In the genomic region with DNA sequence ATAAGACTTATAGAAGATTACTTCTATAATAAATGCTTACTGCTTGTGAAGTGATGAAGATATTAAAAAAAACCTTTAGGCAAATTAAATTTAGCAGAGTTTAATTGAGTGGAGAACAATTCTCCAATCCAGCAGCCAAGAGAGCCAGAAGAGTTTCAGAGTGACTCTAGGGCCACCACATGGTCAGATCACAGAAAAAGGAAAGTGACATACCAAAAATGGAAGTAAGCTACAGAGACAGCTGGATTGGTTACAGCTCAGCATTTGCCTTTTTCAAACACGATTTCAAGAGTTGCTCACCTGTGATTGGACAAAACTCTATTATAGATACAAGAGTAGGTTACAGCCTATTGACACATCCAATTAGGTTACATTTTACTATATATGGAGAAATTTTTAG, we compare ENCODE assay signal across 16 cellular contexts.
DNase-seq lines count a peak whose midpoint lies in the region; ATAC-seq and TF ChIP-seq lines count a peak whose summit lies in the region.
"Had no signal": no experiment of that assay in that cellular context is flagged by ENCODE, and none has a peak within 500 bp of the region (broad histone marks: within the 10 kb centered on the region; RNA-seq: fewer than 3 reads in every experiment).

No MANE protein-coding gene starts in this region.

- no peaks in the 10 kb centered on the region for H3K4me1 ChIP-seq in A673 (ENCODE audit: insufficient read depth, low read length, poor library complexity, severe bottlenecking)
- H3K4me1 ChIP-seq: colonic mucosa, pancreas had no signal

- no peak overlapping the region for H3K4me3 ChIP-seq in A673 (ENCODE audit: low read depth, low read length, poor library complexity, severe bottlenecking)
- H3K4me3 ChIP-seq in SU-DHL-6 (ENCODE audit: insufficient read depth, low read length, poor library complexity, severe bottlenecking): no peak overlapping the region
- H3K4me3 ChIP-seq: colonic mucosa, MG63, pancreas had no signal

- in situ Hi-C loops in KBM-7 (cut with MboI; ENCODE audit: low pct_unique_long_range_greater_than_20kb, low sequenced_read_pairs): no loop called here

- H3K9me3 ChIP-seq in A673 (ENCODE audit: low read depth, low read length, poor library complexity, severe bottlenecking) (no peaks in the 10 kb centered on the region), SU-DHL-6 (ENCODE audit: insufficient read depth, low read length) (no peaks in the 10 kb centered on the region)
- H3K9me3 ChIP-seq: colonic mucosa, MG63, pancreas had no signal

- H4K20me1 ChIP-seq in SU-DHL-6 (ENCODE audit: low read depth, low read length): no peaks in the 10 kb centered on the region

- no peaks in the 10 kb centered on the region for H3K27me3 ChIP-seq in A673 (replicated peaks; ENCODE audit: insufficient read depth, low read depth, low read length, poor library complexity)
- H3K27me3 ChIP-seq in SU-DHL-6 (ENCODE audit: low read length): no peaks in the 10 kb centered on the region
- H3K27me3 ChIP-seq: colonic mucosa, MG63, pancreas had no signal

- POLR2A ChIA-PET in A673 (lab: Charles Lee; ENCODE audit: low non-redundant PET): no interaction called here

- intact Hi-C loops in A673 (cut with micrococcal nuclease; ENCODE audit: unreplicated experiment): no loop called here

- TF ChIP-seq CTCF in A673 (conservative IDR thresholded peaks at IDR 0.05; ENCODE audit: low read depth, low read length): 0 out of 2 replicates have a peak, but pooled peaks have one; percentile 28
- TF ChIP-seq CTCF in SU-DHL-6 (IDR thresholded peaks at IDR 0.05; ENCODE audit: insufficient read depth, low read length, poor library complexity, severe bottlenecking): no peak

- H3K27ac ChIP-seq in A673 (ENCODE audit: low read depth, low read length, poor library complexity, severe bottlenecking): no peak overlapping the region
- H3K27ac ChIP-seq in SU-DHL-6 (ENCODE audit: low read depth, low read length): no peak overlapping the region
- H3K27ac ChIP-seq: colonic mucosa, pancreas had no signal

- no peaks in the 10 kb centered on the region for H3F3A ChIP-seq in SU-DHL-6 (ENCODE audit: insufficient read depth)

- ATAC-seq in GM19351 (IDR thresholded peaks at IDR 0.05; ENCODE audit: unreplicated experiment) (peak; percentile 63), GM18867 (IDR thresholded peaks at IDR 0.05; ENCODE audit: unreplicated experiment) (no peak), HG02623 (IDR thresholded peaks at IDR 0.05; ENCODE audit: unreplicated experiment) (no peak)
- ATAC-seq: pancreas had no signal

- H2AFZ ChIP-seq in SU-DHL-6 (ENCODE audit: low read depth, low read length, severe bottlenecking): peak overlapping the region; percentile 41

- CTCF ChIA-PET in A673 (lab: Charles Lee): no interaction called here

- no TSS peak for BruUV-seq in A673 (replicated peaks; lab: Mats Ljungman, UMichigan)

- H3K4me2 ChIP-seq in SU-DHL-6 (ENCODE audit: low read depth, low read length, poor library complexity, severe bottlenecking): no peak overlapping the region

- H3K36me3 ChIP-seq in A673 (ENCODE audit: insufficient read depth, low read length, poor library complexity, severe bottlenecking) (no peaks in the 10 kb centered on the region), SU-DHL-6 (ENCODE audit: low read length) (no peaks in the 10 kb centered on the region)
- H3K36me3 ChIP-seq: colonic mucosa, MG63, pancreas had no signal

- no peaks in the 10 kb centered on the region for H3K79me2 ChIP-seq in SU-DHL-6 (ENCODE audit: insufficient read depth, low read length)

- no peaks in the 10 kb centered on the region for H3K9me2 ChIP-seq in SU-DHL-6 (replicated peaks; ENCODE audit: insufficient read depth, low read length)

- H3K9ac ChIP-seq in SU-DHL-6 (ENCODE audit: low read length): no peak overlapping the region

- DNase-seq in A673 (ENCODE audit: low spot score) (peak; percentile 40), KBM-7 (peak; percentile 31), NCI-H2081 treated with DMSO at 0.1 percent for 48 hours (lab: John Stamatoyannopoulos, UW) (no peak), mucosa of gallbladder (ENCODE audit: low spot score) (no peak)
- DNase-seq: activated CD4-positive, alpha-beta T cell treated with anti-CD3 and anti-CD28 coated beads, Interleukin-2, amount 50 U/mL, for 1 hour; colonic mucosa; foreskin melanocyte; MG63; NCI-H2081; pancreas; stimulated activated CD4-positive, alpha-beta T cell treated with anti-CD3 and anti-CD28 coated beads, Interleukin-4, amount 100 ng/mL, for 4 hours; T1000 had no signal

Comparison
In these comparisons a context has a peak if more than half of its experiments do, and no peak if none do; other contexts are left out.
1. DNase-seq: peak in A673 (single experiment) and KBM-7 (single experiment); none in NCI-H2081 treated with DMSO at 0.1 percent for 48 hours (single experiment) and mucosa of gallbladder (single experiment).